8 cellular contexts compared by ENCODE assay signal in genomic region chr1:25549273-25550154, GRCh38. TPM values are rescaled to one million over a fixed set of nuclear protein-coding genes. Genes with fewer than 3 reads are reported as not detected.
DNase-seq lines count a peak whose midpoint lies in the region; ATAC-seq and TF ChIP-seq lines count a peak whose summit lies in the region.

No MANE protein-coding gene starts in this region.

- in situ Hi-C loops in astrocyte of the spinal cord (cut with HindIII; ENCODE audit: low sequenced_read_pairs), result no loop called here

- no peak overlapping the region for H3K4me3 ChIP-seq in astrocyte of the spinal cord (ENCODE audit: low read depth, low read length)

- DNase-seq in DMS 273 (lab: John Stamatoyannopoulos, UW; ENCODE audit: unreplicated experiment), result peak; percentile 73
- peak; percentile 64 for DNase-seq in HS-27A (ENCODE audit: low read depth)
- DNase-seq in T-helper 9 cell, result peak; percentile 69
- peak; percentile 64 for DNase-seq in astrocyte of the spinal cord (ENCODE audit: low read depth, low spot score)
- peak; percentile 40 to 72 for DNase-seq in lung microvascular endothelial cell (ENCODE audit: low read depth in 2 of 2)
- peak; percentile 88 for DNase-seq in stimulated activated naive CD8-positive, alpha-beta T cell treated with anti-CD3 and anti-CD28 coated beads, Interleukin-15, Interleukin-2, amounts not matched to agents 100 U/mL and 50 U/mL, for 24 hours
- DNase-seq in NCI-H1105 treated with DMSO at 0.1 percent for 48 hours (lab: John Stamatoyannopoulos, UW), result no peak

- no peak for TF ChIP-seq CTCF in astrocyte of the spinal cord (IDR thresholded peaks at IDR 0.05; ENCODE audit: low read depth, low read length)

- peak; percentile 92 for ATAC-seq in GM21390 (IDR thresholded peaks at IDR 0.05; ENCODE audit: unreplicated experiment)
- ATAC-seq in stimulated activated naive CD8-positive, alpha-beta T cell treated with anti-CD3 and anti-CD28 coated beads, Interleukin-15, Interleukin-2, amounts not matched to agents 100 U/mL and 50 U/mL, for 24 hours, result peak; percentile 98

RNA-seq across cellular contexts. Expression of gene LDLRAP1, which starts 6.1 kb away (rescaled TPM):
- total RNA-seq in lung microvascular endothelial cell, result 12.9 and 13.1 TPM in 2 replicates
